17 cellular contexts compared by ENCODE assay signal in genomic region chr14:94550041-94550440, GRCh38. TPM values are rescaled to one million over a fixed set of nuclear protein-coding genes. Genes with fewer than 3 reads are reported as not detected.
"Had no signal": no experiment of that assay in that cellular context is flagged by ENCODE, and none has a peak within 500 bp of the region (broad histone marks: within the 10 kb centered on the region; RNA-seq: fewer than 3 reads in every experiment).

No MANE protein-coding gene starts in this region.

- H3K27me3 ChIP-seq: ovary, right atrium auricular region, suprapubic skin, thyroid gland, uterus had no signal

- H3K4me3 Mint-ChIP-seq: nephron, type B pancreatic cell had no signal

- H3K36me3 ChIP-seq: heart right ventricle, left ventricle myocardium inferior, ovary, right atrium auricular region, suprapubic skin, thyroid gland, uterus had no signal

- DNase-seq: cortex of kidney had no signal

- H3K9me3 ChIP-seq: ovary, suprapubic skin, thyroid gland, uterus had no signal

- H3K4me1 Mint-ChIP-seq: nephron had no signal

- H3K27ac Mint-ChIP-seq: nephron, type B pancreatic cell had no signal

- H3K27ac ChIP-seq: dorsolateral prefrontal cortex, heart right ventricle, left ventricle myocardium inferior, ovary, right atrium auricular region, suprapubic skin, thyroid gland, uterus had no signal

- H3K4me3 ChIP-seq: dorsolateral prefrontal cortex, heart right ventricle, left ventricle myocardium inferior, lung, ovary, right atrium auricular region, suprapubic skin, thyroid gland, uterus had no signal

- H3K36me3 Mint-ChIP-seq: type B pancreatic cell had no signal

- H3K4me1 ChIP-seq: left ventricle myocardium inferior, right atrium auricular region, thyroid gland, uterus had no signal

RNA-seq across cellular contexts. Expression of gene SERPINA4, which starts 11.2 kb away (rescaled TPM):
- total RNA-seq: dorsolateral prefrontal cortex, esophagus mucosa, fibroblast of lung, frontal cortex, heart right ventricle, left ventricle myocardium inferior, posterior vena cava, right atrium auricular region, suprapubic skin, thyroid gland had no signal
- polyA plus RNA-seq: fibroblast of lung, heart right ventricle, keratinocyte, lung, ovary had no signal

RNA-seq across cellular contexts. Expression of gene SERPINA5, which starts 31.2 kb away (rescaled TPM):
- total RNA-seq: fibroblast of lung, frontal cortex had no signal
- polyA plus RNA-seq: fibroblast of lung, keratinocyte had no signal

RNA-seq across cellular contexts. Expression of gene SERPINA12, which starts 40.8 kb away (rescaled TPM):
- total RNA-seq: dorsolateral prefrontal cortex, esophagus mucosa, fibroblast of lung, frontal cortex, heart right ventricle, left ventricle myocardium inferior, lung, ovary, posterior vena cava, right atrium auricular region, thyroid gland, uterus had no signal
- polyA plus RNA-seq: fibroblast of lung, heart right ventricle, lung, ovary had no signal
